ENCODE assay signal across 8 cellular contexts in genomic region chr11:83007909-83008580, GRCh38.
DNase-seq lines count a peak whose midpoint lies in the region; ATAC-seq and TF ChIP-seq lines count a peak whose summit lies in the region.

No MANE protein-coding gene starts in this region.

- H3K79me2 ChIP-seq in OCI-LY3 (ENCODE audit: low read length) (peaks cover 96% of the 10 kb centered on the region), GM23248 (ENCODE audit: insufficient read depth) (peaks cover 36% of the 10 kb centered on the region)

- in situ Hi-C loops in GM23248 (cut with MboI) = no loop called here

- H3K4me1 ChIP-seq in OCI-LY3 (ENCODE audit: low read length) = peaks cover 87% of the 10 kb centered on the region
- peaks cover 33% of the 10 kb centered on the region for H3K4me1 ChIP-seq in GM23248 (ENCODE audit: insufficient read depth)

- H3K27ac ChIP-seq in OCI-LY3 (ENCODE audit: low read length) (peak overlapping the region; percentile 94), GM23248 (no peak overlapping the region)

- peak overlapping the region; percentile 69 for H3K4me2 ChIP-seq in OCI-LY3 (ENCODE audit: low read length)
- H3K4me2 ChIP-seq in GM23248 (ENCODE audit: unreplicated experiment) = no peak overlapping the region

- WGBS in GM23248 (ENCODE audit: low coverage in 1 of 2, low lambda C conversion rate in 2 of 2, missing lambda C conversion rate in 2 of 2), 2 experiments = 81 to 83% methylated on average over 6 of the region's 6 CpGs

- peaks cover 9% of the 10 kb centered on the region; the same call in 1 of the 2 replicates for H3F3A ChIP-seq in GM23248 (ENCODE audit: insufficient read depth)

- H3K9ac ChIP-seq in OCI-LY3 (ENCODE audit: low read length) (peak overlapping the region; percentile 58), GM23248 (no peak overlapping the region)

- H3K9me3 ChIP-seq in OCI-LY3 (ENCODE audit: insufficient read depth, low read length) (no peaks in the 10 kb centered on the region), GM23248 (ENCODE audit: low read depth) (no peaks in the 10 kb centered on the region)

- H3K36me3 ChIP-seq in OCI-LY3 (replicated peaks; ENCODE audit: low read depth, low read length) (peaks cover 30% of the 10 kb centered on the region), GM23248 (ENCODE audit: low read depth) (no peaks in the 10 kb centered on the region)

- H3K27me3 ChIP-seq in OCI-LY3 (ENCODE audit: low read depth, low read length) = no peaks in the 10 kb centered on the region
- no peaks in the 10 kb centered on the region for H3K27me3 ChIP-seq in GM23248 (replicated peaks; ENCODE audit: insufficient read depth)

- peak; percentile 17 for DNase-seq in ELR (ENCODE audit: low read depth)
- DNase-seq in fibroblast of villous mesenchyme (ENCODE audit: low read depth) = peak; percentile 44
- DNase-seq in occipital lobe (lab: John Stamatoyannopoulos, UW) = peak; percentile 12
- no peak for DNase-seq in activated effector memory CD4-positive, alpha-beta T cell treated with Interleukin-2 at 50 U/mL for 16 hours
- no peak for DNase-seq in GM23248
- no peak for DNase-seq in DMS79 (lab: John Stamatoyannopoulos, UW)

- peak; percentile 16; the same call in 1 of the 2 replicates for TF ChIP-seq CTCF in OCI-LY3 (IDR thresholded peaks at IDR 0.05; ENCODE audit: low read depth, low read length)
- no peak for TF ChIP-seq CTCF in fibroblast of villous mesenchyme (IDR thresholded peaks at IDR 0.05; ENCODE audit: insufficient read depth, low read depth, low read length)

- H3K9me2 ChIP-seq in GM23248 (ENCODE audit: insufficient read depth) = no peaks in the 10 kb centered on the region

- peaks cover 60% of the 10 kb centered on the region for H4K20me1 ChIP-seq in OCI-LY3 (ENCODE audit: insufficient read depth, low read length)
- H4K20me1 ChIP-seq in GM23248 (ENCODE audit: insufficient read depth) = no peaks in the 10 kb centered on the region

- H2AFZ ChIP-seq in OCI-LY3 (ENCODE audit: low read depth, low read length) (no peak overlapping the region), GM23248 (no peak overlapping the region)

- peak overlapping the region; percentile 48 for H3K4me3 ChIP-seq in OCI-LY3 (ENCODE audit: low read length)
- H3K4me3 ChIP-seq in fibroblast of villous mesenchyme (ENCODE audit: low read depth, low read length) = no peak overlapping the region
- H3K4me3 ChIP-seq in GM23248 = no peak overlapping the region

- ATAC-seq in GM21825 (IDR thresholded peaks at IDR 0.05; ENCODE audit: unreplicated experiment) = peak; percentile 51

Comparison
In these comparisons a context has a peak if more than half of its experiments do, and no peak if none do; other contexts are left out.
1. DNase-seq: peak in ELR (single experiment), fibroblast of villous mesenchyme (single experiment) and occipital lobe (single experiment); none in activated effector memory CD4-positive, alpha-beta T cell treated with Interleukin-2 at 50 U/mL for 16 hours (single experiment), GM23248 (single experiment) and DMS79 (single experiment).